In the genomic region with DNA sequence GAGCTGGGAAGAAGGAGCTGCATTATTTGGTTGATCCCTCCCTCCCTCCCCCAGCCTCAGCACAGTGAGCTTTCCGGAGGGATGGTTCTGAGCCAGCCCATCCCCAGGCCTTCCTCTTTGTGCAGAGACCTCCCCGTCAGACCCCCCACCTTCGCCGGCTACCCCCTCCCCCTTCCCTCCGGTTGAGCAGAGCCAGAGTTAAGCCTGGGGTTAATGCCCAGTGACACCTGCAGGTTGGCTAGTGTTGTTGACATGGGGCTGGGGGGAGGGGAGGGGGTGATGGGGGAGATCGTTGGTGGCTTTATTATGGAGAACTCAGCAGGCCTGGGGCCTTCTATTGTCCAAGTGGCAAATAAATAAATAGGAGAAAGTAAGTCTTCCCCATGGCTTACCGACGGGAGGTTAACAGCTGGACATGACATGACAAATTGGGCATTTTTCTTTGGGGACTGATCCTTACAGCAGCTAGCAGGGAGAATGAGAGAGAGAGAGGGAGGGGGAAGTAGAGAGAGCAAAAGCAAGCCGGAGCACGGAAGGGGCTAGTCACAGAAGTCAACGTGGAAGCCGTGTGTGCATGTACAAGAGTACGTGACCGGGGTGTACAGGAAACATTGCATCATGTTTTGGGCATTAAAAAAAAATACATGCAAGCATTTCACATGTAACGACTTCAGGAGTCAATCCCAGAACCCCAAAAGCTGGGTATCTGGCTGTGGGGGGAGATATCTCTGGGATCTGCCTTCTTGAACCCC, we compare ENCODE assay signal across 14 cellular contexts.
DNase-seq lines count a peak whose midpoint lies in the region; ATAC-seq and TF ChIP-seq lines count a peak whose summit lies in the region.
"Had no signal": no experiment of that assay in that cellular context is flagged by ENCODE, and none has a peak within 500 bp of the region (broad histone marks: within the 10 kb centered on the region; RNA-seq: fewer than 3 reads in every experiment).

No MANE protein-coding gene starts in this region.

- no peak overlapping the region for H2AFZ ChIP-seq in neuronal stem cell (ENCODE audit: low read length)

- no peak overlapping the region for H3K18ac ChIP-seq in neuronal stem cell (ENCODE audit: low read length)

- WGBS in ectodermal cell, 2 experiments: 0 to 1% methylated on average over 13 to 15 of the region's 15 CpGs
- WGBS in neuronal stem cell (ENCODE audit: extremely low coverage in 2 of 2, insufficient read length in 2 of 2, insufficient replicate concordance in 1 of 2), 2 donors: no CpG with 5 or more reads among the region's 15 CpGs

- H3K27me3 ChIP-seq in HL-60 (ENCODE audit: insufficient read depth, poor library complexity, severe bottlenecking): no peaks in the 10 kb centered on the region
- H3K27me3 ChIP-seq in ectodermal cell (ENCODE audit: control insufficient read depth, insufficient read depth, low read length, poor library complexity, severe bottlenecking): peaks cover 98% of the 10 kb centered on the region
- peaks cover 2 to 73% (median 2%) of the 10 kb centered on the region in 3 experiments for H3K27me3 ChIP-seq in neuronal stem cell (ENCODE audit: control insufficient read depth in 3 of 3, insufficient read depth in 3 of 3, low read depth in 1 of 3, low read length in 3 of 3)

- no peak overlapping the region for H2BK5ac ChIP-seq in neuronal stem cell (ENCODE audit: low read length)

- DNase-seq in HL-60 (ENCODE audit: low read depth in 1 of 2, low spot score in 1 of 2): peak; percentile 24 to 58
- DNase-seq in NCI-H526 (lab: John Stamatoyannopoulos, UW): peak; percentile 72 to 88
- DNase-seq in neuronal stem cell (ENCODE audit: low spot score): peak; percentile 89
- DNase-seq in activated T-cell treated with anti-CD3 and anti-CD28 coated beads, Interleukin-2, amount 50 U/mL, for 48 hours: no peak
- no peak for DNase-seq in hippocampal formation (lab: John Stamatoyannopoulos, UW)
- DNase-seq: activated CD8-positive, alpha-beta memory T cell treated with anti-CD3 and anti-CD28 coated beads, Interleukin-2, amount 10 ng/mL, durations not matched to agents 7 days and 5 days; activated naive CD4-positive, alpha-beta T cell treated with anti-CD3 and anti-CD28 coated beads, Interleukin-2, amount 50 U/mL, for 16 hours; GDM1; NCI-H446 treated with DMSO at 0.1 percent for 48 hours had no signal

- H2BK120ac ChIP-seq in neuronal stem cell (ENCODE audit: low read depth, low read length): no peak overlapping the region

- H2BK12ac ChIP-seq in neuronal stem cell (ENCODE audit: low read length): no peak overlapping the region

- no peak overlapping the region for H2BK15ac ChIP-seq in neuronal stem cell (ENCODE audit: low read length)

- TF ChIP-seq CTCF in HL-60 (IDR thresholded peaks at IDR 0.05; ENCODE audit: insufficient read depth, low read length): no peak

- no peak overlapping the region for H3K9ac ChIP-seq in neuronal stem cell (ENCODE audit: low read depth, low read length, poor library complexity)

- no peak overlapping the region for H2AK5ac ChIP-seq in neuronal stem cell (ENCODE audit: low read depth, low read length)

- H3K23ac ChIP-seq in neuronal stem cell (ENCODE audit: low read depth, low read length, poor library complexity): no peak overlapping the region

- H3K79me1 ChIP-seq in neuronal stem cell (ENCODE audit: low read depth, low read length): no peaks in the 10 kb centered on the region

- no peak overlapping the region for H4K8ac ChIP-seq in neuronal stem cell (ENCODE audit: low read depth, low read length)

- H3K4me1 ChIP-seq in ectodermal cell (ENCODE audit: control insufficient read depth, insufficient read depth, low read length) (peaks cover 13% of the 10 kb centered on the region), neuronal stem cell (ENCODE audit: control insufficient read depth in 2 of 2, insufficient read depth in 1 of 2, low read depth in 1 of 2, low read length in 2 of 2) (peaks cover 17 to 42% of the 10 kb centered on the region in 2 donors)
- H3K4me1 ChIP-seq: esophagus muscularis mucosa had no signal

- no peak overlapping the region for H3K14ac ChIP-seq in neuronal stem cell (ENCODE audit: low read length)

- no peak overlapping the region for H3K4ac ChIP-seq in neuronal stem cell (ENCODE audit: low read length)

- H4K91ac ChIP-seq in neuronal stem cell (ENCODE audit: low read depth, low read length, poor library complexity): no peak overlapping the region

- H3K9me3 ChIP-seq in ectodermal cell (ENCODE audit: control insufficient read depth, low read length): no peaks in the 10 kb centered on the region
- H3K9me3 ChIP-seq in neuronal stem cell (replicated peaks in 1 of 2; ENCODE audit: control insufficient read depth in 2 of 2, insufficient read depth in 1 of 2, low read depth in 1 of 2, low read length in 2 of 2): peaks cover 2 to 7% of the 10 kb centered on the region in 2 donors
- H3K9me3 ChIP-seq: esophagus muscularis mucosa had no signal

- no peak overlapping the region for H3K27ac ChIP-seq in HL-60 (replicated peaks)
- peak overlapping the region; percentile 78 for H3K27ac ChIP-seq in ectodermal cell (ENCODE audit: insufficient read depth, low read depth, low read length, poor library complexity, severe bottlenecking)
- H3K27ac ChIP-seq in neuronal stem cell (replicated peaks; ENCODE audit: low read length): no peak overlapping the region
- H3K27ac ChIP-seq: esophagus muscularis mucosa had no signal

- no peaks in the 10 kb centered on the region for H3K36me3 ChIP-seq in ectodermal cell (ENCODE audit: control insufficient read depth, insufficient read depth, low read length)
- H3K36me3 ChIP-seq in neuronal stem cell (replicated peaks in 1 of 2; ENCODE audit: control insufficient read depth in 2 of 2, insufficient read depth in 2 of 2, low read length in 2 of 2): peaks cover 0 to 35% of the 10 kb centered on the region in 2 donors
- H3K36me3 ChIP-seq: esophagus muscularis mucosa had no signal

- H3K4me2 ChIP-seq in neuronal stem cell (ENCODE audit: insufficient read depth, low read length, poor library complexity, severe bottlenecking): peak overlapping the region; percentile 47

- H3K4me3 ChIP-seq in HL-60 (replicated peaks; ENCODE audit: insufficient read depth, low read length) (no peak overlapping the region), ectodermal cell (ENCODE audit: insufficient read depth, low read depth, low read length) (no peak overlapping the region), neuronal stem cell (ENCODE audit: low read length in 2 of 2) (no peak overlapping the region)
- H3K4me3 ChIP-seq: esophagus muscularis mucosa had no signal

- no peak for ATAC-seq in GM21526 (IDR thresholded peaks at IDR 0.05; ENCODE audit: low FRiP score, unreplicated experiment)
- ATAC-seq in GM18909 (IDR thresholded peaks at IDR 0.05; ENCODE audit: poor library complexity, unreplicated experiment): no peak
- ATAC-seq: activated CD8-positive, alpha-beta memory T cell treated with anti-CD3 and anti-CD28 coated beads, Interleukin-2, amount 10 ng/mL, durations not matched to agents 7 days and 5 days; Right ventricle myocardium inferior had no signal

Comparison
In these comparisons a context has a peak if more than half of its experiments do, and no peak if none do; other contexts are left out.
1. DNase-seq: peak in HL-60 (2 of 2), NCI-H526 (2 of 2) and neuronal stem cell (single experiment); none in activated T-cell treated with anti-CD3 and anti-CD28 coated beads, Interleukin-2, amount 50 U/mL, for 48 hours (0 of 2) and hippocampal formation (0 of 2).